1 cellular context compared by ENCODE assay signal in genomic region chr10:16509996-16510395, GRCh38.
TF ChIP-seq lines count a peak whose summit lies in the region.

No MANE protein-coding gene starts in this region.

TF ChIP-seq in WTC11, 78 proteins besides CTCF, POLR2A, EP300 and RAD21:
- TF ChIP-seq, protein P1, sequence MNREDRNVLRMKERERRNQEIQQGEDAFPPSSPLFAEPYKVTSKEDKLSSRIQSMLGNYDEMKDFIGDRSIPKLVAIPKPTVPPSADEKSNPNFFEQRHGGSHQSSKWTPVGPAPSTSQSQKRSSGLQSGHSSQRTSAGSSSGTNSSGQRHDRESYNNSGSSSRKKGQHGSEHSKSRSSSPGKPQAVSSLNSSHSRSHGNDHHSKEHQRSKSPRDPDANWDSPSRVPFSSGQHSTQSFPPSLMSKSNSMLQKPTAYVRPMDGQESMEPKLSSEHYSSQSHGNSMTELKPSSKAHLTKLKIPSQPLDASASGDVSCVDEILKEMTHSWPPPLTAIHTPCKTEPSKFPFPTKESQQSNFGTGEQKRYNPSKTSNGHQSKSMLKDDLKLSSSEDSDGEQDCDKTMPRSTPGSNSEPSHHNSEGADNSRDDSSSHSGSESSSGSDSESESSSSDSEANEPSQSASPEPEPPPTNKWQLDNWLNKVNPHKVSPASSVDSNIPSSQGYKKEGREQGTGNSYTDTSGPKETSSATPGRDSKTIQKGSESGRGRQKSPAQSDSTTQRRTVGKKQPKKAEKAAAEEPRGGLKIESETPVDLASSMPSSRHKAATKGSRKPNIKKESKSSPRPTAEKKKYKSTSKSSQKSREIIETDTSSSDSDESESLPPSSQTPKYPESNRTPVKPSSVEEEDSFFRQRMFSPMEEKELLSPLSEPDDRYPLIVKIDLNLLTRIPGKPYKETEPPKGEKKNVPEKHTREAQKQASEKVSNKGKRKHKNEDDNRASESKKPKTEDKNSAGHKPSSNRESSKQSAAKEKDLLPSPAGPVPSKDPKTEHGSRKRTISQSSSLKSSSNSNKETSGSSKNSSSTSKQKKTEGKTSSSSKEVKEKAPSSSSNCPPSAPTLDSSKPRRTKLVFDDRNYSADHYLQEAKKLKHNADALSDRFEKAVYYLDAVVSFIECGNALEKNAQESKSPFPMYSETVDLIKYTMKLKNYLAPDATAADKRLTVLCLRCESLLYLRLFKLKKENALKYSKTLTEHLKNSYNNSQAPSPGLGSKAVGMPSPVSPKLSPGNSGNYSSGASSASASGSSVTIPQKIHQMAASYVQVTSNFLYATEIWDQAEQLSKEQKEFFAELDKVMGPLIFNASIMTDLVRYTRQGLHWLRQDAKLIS (CRISPR knock-in tag; IDR thresholded peaks at IDR 0.05; ENCODE audit: borderline replicate concordance): no peak
- TF ChIP-seq CBFB (CRISPR knock-in tag; IDR thresholded peaks at IDR 0.05; ENCODE audit: low read depth): no peak
- no peak for TF ChIP-seq IRF1 (CRISPR knock-in tag; IDR thresholded peaks at IDR 0.05)
- TF ChIP-seq ZBTB21 (CRISPR knock-in tag; IDR thresholded peaks at IDR 0.05; ENCODE audit: borderline replicate concordance): no peak
- TF ChIP-seq EMX1 (CRISPR knock-in tag; IDR thresholded peaks at IDR 0.05): no peak
